17 cellular contexts compared by ENCODE assay signal in genomic region chr7:47518827-47519226, GRCh38.
DNase-seq lines count a peak whose midpoint lies in the region; FAIRE-seq and TF ChIP-seq lines count a peak whose summit lies in the region.
"Had no signal": no experiment of that assay in that cellular context is flagged by ENCODE, and none has a peak within 500 bp of the region (broad histone marks: within the 10 kb centered on the region; RNA-seq: fewer than 3 reads in every experiment).

No MANE protein-coding gene starts in this region.

- TF ChIP-seq CTCF in foreskin fibroblast (IDR thresholded peaks at IDR 0.05; ENCODE audit: low read depth, low read length) (no peak), Caco-2 (IDR thresholded peaks at IDR 0.05; ENCODE audit: insufficient read depth in 1 of 2, low read depth in 1 of 2, low read length in 1 of 2, severe bottlenecking in 1 of 2, unreplicated experiment in 1 of 2) (no peak)

- H3K27me3 ChIP-seq in Caco-2 (replicated peaks; ENCODE audit: control insufficient read depth, insufficient read depth, low read length): no peaks in the 10 kb centered on the region; the same call in 1 of the 2 replicates
- H3K27me3 ChIP-seq: testis had no signal

- H3K4me1 ChIP-seq in Caco-2: peaks cover 24% of the 10 kb centered on the region

- POLR2A ChIA-PET in Caco-2 (lab: Charles Lee): no interaction called here

- peaks cover 10% of the 10 kb centered on the region for H3K36me3 ChIP-seq in Caco-2 (ENCODE audit: control insufficient read depth, insufficient read depth, low read length)

- FAIRE-seq in RCC 7860 (lab: Jason Lieb, UNC): peak; percentile 18
- FAIRE-seq: K562 had no signal

- H3K9me3 Mint-ChIP-seq in Caco-2 (ENCODE audit: unreplicated experiment): no peaks in the 10 kb centered on the region
- H3K9me3 Mint-ChIP-seq: natural killer cell treated with Interleukin-12 subunit alpha and Interleukin-12 subunit beta and Interleukin-15 and Interleukin-18, amount 100 ng/mL, for 72 hours had no signal

- no peaks in the 10 kb centered on the region for H3K27me3 Mint-ChIP-seq in Caco-2 (ENCODE audit: insufficient read depth, unreplicated experiment)

- CTCF ChIA-PET in Caco-2 (lab: Charles Lee): no interaction called here

- H3K36me3 Mint-ChIP-seq in Caco-2 (ENCODE audit: insufficient read depth, unreplicated experiment): no peaks in the 10 kb centered on the region
- H3K36me3 Mint-ChIP-seq: natural killer cell treated with Interleukin-12 subunit alpha and Interleukin-12 subunit beta and Interleukin-15 and Interleukin-18, amount 100 ng/mL, for 72 hours had no signal

- peaks cover 24% of the 10 kb centered on the region for H3K4me1 Mint-ChIP-seq in Caco-2 (ENCODE audit: low read depth, unreplicated experiment)

- DNase-seq in AG08395 (ENCODE audit: low spot score): peak; percentile 39
- DNase-seq in RCC 7860 (ENCODE audit: low spot score): peak; percentile 61
- peak; percentile 64 to 72 for DNase-seq in foreskin fibroblast
- DNase-seq in posterior vena cava (ENCODE audit: low spot score): peak; percentile 84
- no peak for DNase-seq in MV-4-11 (lab: John Stamatoyannopoulos, UW)
- no peak for DNase-seq in Caco-2
- DNase-seq in HT-29 (ENCODE audit: low spot score): no peak
- no peak for DNase-seq in stimulated activated CD4-positive, alpha-beta T cell treated with anti-CD3 and anti-CD28 coated beads, Interleukin-4, amount 100 ng/mL, for 24 hours
- DNase-seq: activated CD4-positive, alpha-beta T cell treated with anti-CD3 and anti-CD28 coated beads, Interleukin-2, amount 50 U/mL, for 1 hour; effector CD8-positive, alpha-beta T cell; left colon; NCI-H146; NCI-H526; testis had no signal

- BruUV-seq in Caco-2 (replicated peaks; lab: Mats Ljungman, UMichigan): no TSS peak

- H3K4me3 ChIP-seq in foreskin fibroblast (ENCODE audit: low read depth in 1 of 2, low read length in 2 of 2) (no peak overlapping the region), Caco-2 (ENCODE audit: low read depth, low read length) (no peak overlapping the region)
- H3K4me3 ChIP-seq: K562, skin epidermis, testis had no signal

- H3K4me3 Mint-ChIP-seq in Caco-2 (ENCODE audit: unreplicated experiment): no peak overlapping the region
- H3K4me3 Mint-ChIP-seq: natural killer cell treated with Interleukin-12 subunit alpha and Interleukin-12 subunit beta and Interleukin-15 and Interleukin-18, amount 100 ng/mL, for 72 hours had no signal

- H3K9me3 ChIP-seq in Caco-2: no peaks in the 10 kb centered on the region
- H3K9me3 ChIP-seq: testis had no signal

- intact Hi-C loops in posterior vena cava (cut with DNase I) (no loop called here), Caco-2 (cut with micrococcal nuclease; ENCODE audit: unreplicated experiment) (no loop called here)

- no peak overlapping the region for H3K27ac Mint-ChIP-seq in Caco-2 (ENCODE audit: unreplicated experiment)
- H3K27ac Mint-ChIP-seq: natural killer cell treated with Interleukin-12 subunit alpha and Interleukin-12 subunit beta and Interleukin-15 and Interleukin-18, amount 100 ng/mL, for 72 hours had no signal

Comparison
In these comparisons a context has a peak if more than half of its experiments do, and no peak if none do; other contexts are left out.
1. DNase-seq: peak in AG08395 (single experiment), RCC 7860 (single experiment), foreskin fibroblast (2 of 2) and posterior vena cava (single experiment); none in MV-4-11 (single experiment), Caco-2 (0 of 2), HT-29 (single experiment) and stimulated activated CD4-positive, alpha-beta T cell treated with anti-CD3 and anti-CD28 coated beads, Interleukin-4, amount 100 ng/mL, for 24 hours (single experiment).